ENCODE assay signal across 2 cellular contexts in the genomic region with DNA sequence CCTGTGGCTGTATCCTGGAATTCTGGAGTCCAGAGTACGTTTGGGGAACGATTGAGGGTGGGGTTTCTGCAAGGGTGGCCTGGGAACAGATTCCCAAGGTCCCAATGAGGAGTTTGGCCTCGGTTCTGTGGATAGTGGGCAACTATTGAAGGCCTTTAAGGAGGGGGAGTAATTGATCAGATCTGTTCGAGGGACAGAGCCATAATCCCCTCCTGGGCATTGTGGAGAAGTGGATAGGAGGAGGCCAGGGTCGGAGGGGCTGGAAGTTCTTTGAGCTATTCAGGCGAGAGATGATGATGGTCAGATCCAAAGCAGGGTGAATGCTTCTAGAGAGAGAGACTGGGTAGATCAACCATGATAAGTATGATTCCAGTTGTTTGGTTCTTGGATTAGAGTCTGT.
A peak's percentile ranks its signal among the peaks of the same experiment; 100 is the strongest.
TF ChIP-seq lines count a peak whose summit lies in the region.

No MANE protein-coding gene starts in this region.

TF ChIP-seq in HepG2, 621 proteins besides CTCF, POLR2A, EP300 and RAD21 (continues in another document):
- TF ChIP-seq EHMT2 (IDR thresholded peaks at IDR 0.05; ENCODE audit: borderline replicate concordance, low read depth, low read length), result no peak
- TF ChIP-seq NCOA1 (CRISPR knock-in tag; IDR thresholded peaks at IDR 0.05), result no peak
- TF ChIP-seq ZNF557 (CRISPR knock-in tag; IDR thresholded peaks at IDR 0.05), result no peak
- TF ChIP-seq STAT6 (CRISPR knock-in tag; IDR thresholded peaks at IDR 0.05; ENCODE audit: borderline replicate concordance), result no peak
- TF ChIP-seq ZBTB34 (CRISPR knock-in tag; IDR thresholded peaks at IDR 0.05), result no peak
- TF ChIP-seq ZSCAN21 (CRISPR knock-in tag; IDR thresholded peaks at IDR 0.05; ENCODE audit: borderline replicate concordance), result no peak
- TF ChIP-seq ARNT (IDR thresholded peaks at IDR 0.05), result no peak
- TF ChIP-seq FIP1L1 (IDR thresholded peaks at IDR 0.05; ENCODE audit: borderline replicate concordance, insufficient read depth, low read depth, low read length), result no peak
- TF ChIP-seq ZNF572 (CRISPR knock-in tag; IDR thresholded peaks at IDR 0.05), result no peak
- TF ChIP-seq ZNF652 (CRISPR knock-in tag; IDR thresholded peaks at IDR 0.05; ENCODE audit: borderline replicate concordance, low read depth), result no peak
- 0 out of 2 replicates have a peak, but pooled peaks have one; percentile 25 for TF ChIP-seq NR2C2 (CRISPR knock-in tag; IDR thresholded peaks at IDR 0.05; ENCODE audit: borderline replicate concordance)
- no peak for TF ChIP-seq KLF13 (CRISPR knock-in tag; IDR thresholded peaks at IDR 0.05)
- TF ChIP-seq, protein P1, sequence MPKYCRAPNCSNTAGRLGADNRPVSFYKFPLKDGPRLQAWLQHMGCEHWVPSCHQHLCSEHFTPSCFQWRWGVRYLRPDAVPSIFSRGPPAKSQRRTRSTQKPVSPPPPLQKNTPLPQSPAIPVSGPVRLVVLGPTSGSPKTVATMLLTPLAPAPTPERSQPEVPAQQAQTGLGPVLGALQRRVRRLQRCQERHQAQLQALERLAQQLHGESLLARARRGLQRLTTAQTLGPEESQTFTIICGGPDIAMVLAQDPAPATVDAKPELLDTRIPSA (CRISPR knock-in tag; IDR thresholded peaks at IDR 0.05; ENCODE audit: borderline replicate concordance), result no peak
- TF ChIP-seq, protein P2, sequence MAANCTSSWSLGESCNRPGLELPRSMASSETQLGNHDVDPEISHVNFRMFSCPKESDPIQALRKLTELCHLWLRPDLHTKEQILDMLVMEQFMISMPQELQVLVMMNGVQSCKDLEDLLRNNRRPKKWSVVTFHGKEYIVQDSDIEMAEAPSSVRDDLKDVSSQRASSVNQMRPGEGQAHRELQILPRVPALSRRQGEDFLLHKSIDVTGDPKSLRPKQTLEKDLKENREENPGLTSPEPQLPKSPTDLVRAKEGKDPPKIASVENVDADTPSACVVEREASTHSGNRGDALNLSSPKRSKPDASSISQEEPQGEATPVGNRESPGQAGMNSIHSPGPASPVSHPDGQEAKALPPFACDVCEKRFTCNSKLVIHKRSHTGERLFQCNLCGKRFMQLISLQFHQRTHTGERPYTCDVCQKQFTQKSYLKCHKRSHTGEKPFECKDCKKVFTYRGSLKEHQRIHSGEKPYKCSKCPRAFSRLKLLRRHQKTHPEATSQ (CRISPR knock-in tag; IDR thresholded peaks at IDR 0.05; ENCODE audit: borderline replicate concordance), result no peak
- no peak for TF ChIP-seq CBX1 (IDR thresholded peaks at IDR 0.05; ENCODE audit: low read depth)
- no peak for TF ChIP-seq ZXDC (CRISPR knock-in tag; IDR thresholded peaks at IDR 0.05)
- no peak for TF ChIP-seq ZNF543 (CRISPR knock-in tag; IDR thresholded peaks at IDR 0.05)
- no peak for TF ChIP-seq RAD51 (IDR thresholded peaks at IDR 0.05; ENCODE audit: borderline replicate concordance)
- no peak for TF ChIP-seq ZFYVE20 (CRISPR knock-in tag; IDR thresholded peaks at IDR 0.05; ENCODE audit: borderline replicate concordance, low read depth)
- 0 out of 2 replicates have a peak, but pooled peaks have one; percentile 60 for TF ChIP-seq ZNF703 (CRISPR knock-in tag; IDR thresholded peaks at IDR 0.05; ENCODE audit: borderline replicate concordance)

TF ChIP-seq in WTC11, 78 proteins besides CTCF, POLR2A, EP300 and RAD21:
- TF ChIP-seq, protein P3, sequence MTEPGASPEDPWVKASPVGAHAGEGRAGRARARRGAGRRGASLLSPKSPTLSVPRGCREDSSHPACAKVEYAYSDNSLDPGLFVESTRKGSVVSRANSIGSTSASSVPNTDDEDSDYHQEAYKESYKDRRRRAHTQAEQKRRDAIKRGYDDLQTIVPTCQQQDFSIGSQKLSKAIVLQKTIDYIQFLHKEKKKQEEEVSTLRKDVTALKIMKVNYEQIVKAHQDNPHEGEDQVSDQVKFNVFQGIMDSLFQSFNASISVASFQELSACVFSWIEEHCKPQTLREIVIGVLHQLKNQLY (CRISPR knock-in tag; IDR thresholded peaks at IDR 0.05), result no peak
- no peak for TF ChIP-seq ZNF219 (CRISPR knock-in tag; IDR thresholded peaks at IDR 0.05; ENCODE audit: borderline replicate concordance)
- TF ChIP-seq, protein P4, sequence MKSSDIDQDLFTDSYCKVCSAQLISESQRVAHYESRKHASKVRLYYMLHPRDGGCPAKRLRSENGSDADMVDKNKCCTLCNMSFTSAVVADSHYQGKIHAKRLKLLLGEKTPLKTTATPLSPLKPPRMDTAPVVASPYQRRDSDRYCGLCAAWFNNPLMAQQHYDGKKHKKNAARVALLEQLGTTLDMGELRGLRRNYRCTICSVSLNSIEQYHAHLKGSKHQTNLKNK (CRISPR knock-in tag; IDR thresholded peaks at IDR 0.05), result no peak
- TF ChIP-seq ZNF396 (CRISPR knock-in tag; IDR thresholded peaks at IDR 0.05; ENCODE audit: borderline replicate concordance), result no peak
- TF ChIP-seq EMX1 (CRISPR knock-in tag; IDR thresholded peaks at IDR 0.05), result no peak
- no peak for TF ChIP-seq TCF7 (CRISPR knock-in tag; IDR thresholded peaks at IDR 0.05; ENCODE audit: low read depth)
- TF ChIP-seq TEAD4 (CRISPR knock-in tag; IDR thresholded peaks at IDR 0.05), result no peak
- TF ChIP-seq HMGA2 (CRISPR knock-in tag; IDR thresholded peaks at IDR 0.05), result no peak
- TF ChIP-seq, protein P5, sequence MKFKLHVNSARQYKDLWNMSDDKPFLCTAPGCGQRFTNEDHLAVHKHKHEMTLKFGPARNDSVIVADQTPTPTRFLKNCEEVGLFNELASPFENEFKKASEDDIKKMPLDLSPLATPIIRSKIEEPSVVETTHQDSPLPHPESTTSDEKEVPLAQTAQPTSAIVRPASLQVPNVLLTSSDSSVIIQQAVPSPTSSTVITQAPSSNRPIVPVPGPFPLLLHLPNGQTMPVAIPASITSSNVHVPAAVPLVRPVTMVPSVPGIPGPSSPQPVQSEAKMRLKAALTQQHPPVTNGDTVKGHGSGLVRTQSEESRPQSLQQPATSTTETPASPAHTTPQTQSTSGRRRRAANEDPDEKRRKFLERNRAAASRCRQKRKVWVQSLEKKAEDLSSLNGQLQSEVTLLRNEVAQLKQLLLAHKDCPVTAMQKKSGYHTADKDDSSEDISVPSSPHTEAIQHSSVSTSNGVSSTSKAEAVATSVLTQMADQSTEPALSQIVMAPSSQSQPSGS (CRISPR knock-in tag; IDR thresholded peaks at IDR 0.05; ENCODE audit: borderline replicate concordance, low read depth), result no peak
- TF ChIP-seq ZBTB21 (CRISPR knock-in tag; IDR thresholded peaks at IDR 0.05; ENCODE audit: borderline replicate concordance), result no peak
- TF ChIP-seq ZNF423 (CRISPR knock-in tag; IDR thresholded peaks at IDR 0.05), result no peak
- TF ChIP-seq GRHL2 (CRISPR knock-in tag; IDR thresholded peaks at IDR 0.05; ENCODE audit: insufficient replicate concordance, severe bottlenecking), result no peak
- TF ChIP-seq NR2C2 (CRISPR knock-in tag; IDR thresholded peaks at IDR 0.05), result no peak
